ENCODE assay signal across 2 cellular contexts in the genomic region with DNA sequence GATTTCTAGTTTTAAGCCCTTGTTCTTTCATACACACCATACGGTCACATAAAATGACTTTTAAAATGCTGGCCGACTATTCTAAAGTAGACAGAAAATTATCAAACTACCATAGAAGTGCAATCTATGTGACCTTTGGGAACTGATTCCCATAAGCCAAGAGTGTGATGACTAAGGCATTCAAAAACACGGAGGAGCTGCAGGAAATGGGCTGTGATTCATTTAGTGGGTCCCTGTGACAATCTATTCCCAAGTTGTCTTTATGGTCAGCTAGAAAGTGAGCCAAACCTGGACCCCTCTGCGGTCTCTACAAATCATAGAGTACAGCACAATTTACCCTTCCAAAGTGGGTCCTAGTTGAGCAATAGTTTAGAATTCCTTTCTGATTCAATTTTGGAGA.
TF ChIP-seq lines count a peak whose summit lies in the region.

No MANE protein-coding gene starts in this region.

TF ChIP-seq in SK-N-SH, 30 proteins besides CTCF, POLR2A, EP300 and RAD21 (continued from another document):
- TF ChIP-seq, protein P1, sequence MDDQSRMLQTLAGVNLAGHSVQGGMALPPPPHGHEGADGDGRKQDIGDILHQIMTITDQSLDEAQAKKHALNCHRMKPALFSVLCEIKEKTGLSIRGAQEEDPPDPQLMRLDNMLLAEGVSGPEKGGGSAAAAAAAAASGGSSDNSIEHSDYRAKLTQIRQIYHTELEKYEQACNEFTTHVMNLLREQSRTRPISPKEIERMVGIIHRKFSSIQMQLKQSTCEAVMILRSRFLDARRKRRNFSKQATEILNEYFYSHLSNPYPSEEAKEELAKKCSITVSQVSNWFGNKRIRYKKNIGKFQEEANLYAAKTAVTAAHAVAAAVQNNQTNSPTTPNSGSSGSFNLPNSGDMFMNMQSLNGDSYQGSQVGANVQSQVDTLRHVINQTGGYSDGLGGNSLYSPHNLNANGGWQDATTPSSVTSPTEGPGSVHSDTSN (IDR thresholded peaks at IDR 0.05) = no peak
- peak; percentile 14; the same call in 1 of the 2 replicates for TF ChIP-seq JUND (IDR thresholded peaks at IDR 0.05)
- TF ChIP-seq, protein P2, sequence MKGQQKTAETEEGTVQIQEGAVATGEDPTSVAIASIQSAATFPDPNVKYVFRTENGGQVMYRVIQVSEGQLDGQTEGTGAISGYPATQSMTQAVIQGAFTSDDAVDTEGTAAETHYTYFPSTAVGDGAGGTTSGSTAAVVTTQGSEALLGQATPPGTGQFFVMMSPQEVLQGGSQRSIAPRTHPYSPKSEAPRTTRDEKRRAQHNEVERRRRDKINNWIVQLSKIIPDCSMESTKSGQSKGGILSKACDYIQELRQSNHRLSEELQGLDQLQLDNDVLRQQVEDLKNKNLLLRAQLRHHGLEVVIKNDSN (IDR thresholded peaks at IDR 0.05; ENCODE audit: borderline replicate concordance, low read depth) = no peak
- no peak for TF ChIP-seq FOXM1 (IDR thresholded peaks at IDR 0.05; ENCODE audit: low read depth)
- TF ChIP-seq, protein P3, sequence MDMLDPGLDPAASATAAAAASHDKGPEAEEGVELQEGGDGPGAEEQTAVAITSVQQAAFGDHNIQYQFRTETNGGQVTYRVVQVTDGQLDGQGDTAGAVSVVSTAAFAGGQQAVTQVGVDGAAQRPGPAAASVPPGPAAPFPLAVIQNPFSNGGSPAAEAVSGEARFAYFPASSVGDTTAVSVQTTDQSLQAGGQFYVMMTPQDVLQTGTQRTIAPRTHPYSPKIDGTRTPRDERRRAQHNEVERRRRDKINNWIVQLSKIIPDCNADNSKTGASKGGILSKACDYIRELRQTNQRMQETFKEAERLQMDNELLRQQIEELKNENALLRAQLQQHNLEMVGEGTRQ (IDR thresholded peaks at IDR 0.05; ENCODE audit: borderline replicate concordance, low read depth, low read length) = no peak
- no peak for TF ChIP-seq MEF2A (IDR thresholded peaks at IDR 0.05; ENCODE audit: borderline replicate concordance, low read depth)
- TF ChIP-seq FOSL2 (IDR thresholded peaks at IDR 0.05; ENCODE audit: borderline replicate concordance, low read depth) = peak; percentile 33; the same call in 1 of the 2 replicates
- no peak for TF ChIP-seq RCOR1 (IDR thresholded peaks at IDR 0.05; ENCODE audit: low read length)
- TF ChIP-seq, protein P4, sequence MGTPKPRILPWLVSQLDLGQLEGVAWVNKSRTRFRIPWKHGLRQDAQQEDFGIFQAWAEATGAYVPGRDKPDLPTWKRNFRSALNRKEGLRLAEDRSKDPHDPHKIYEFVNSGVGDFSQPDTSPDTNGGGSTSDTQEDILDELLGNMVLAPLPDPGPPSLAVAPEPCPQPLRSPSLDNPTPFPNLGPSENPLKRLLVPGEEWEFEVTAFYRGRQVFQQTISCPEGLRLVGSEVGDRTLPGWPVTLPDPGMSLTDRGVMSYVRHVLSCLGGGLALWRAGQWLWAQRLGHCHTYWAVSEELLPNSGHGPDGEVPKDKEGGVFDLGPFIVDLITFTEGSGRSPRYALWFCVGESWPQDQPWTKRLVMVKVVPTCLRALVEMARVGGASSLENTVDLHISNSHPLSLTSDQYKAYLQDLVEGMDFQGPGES (IDR thresholded peaks at IDR 0.05; ENCODE audit: low read depth, low read length) = no peak
TF ChIP-seq in SK-N-SH: peak in this region for 3.

TF ChIP-seq in SK-N-SH treated with all-trans-retinoic acid at 6 μM for 48 hours, 23 proteins besides CTCF, POLR2A, EP300 and RAD21 (continued from another document):
- TF ChIP-seq, protein P5, sequence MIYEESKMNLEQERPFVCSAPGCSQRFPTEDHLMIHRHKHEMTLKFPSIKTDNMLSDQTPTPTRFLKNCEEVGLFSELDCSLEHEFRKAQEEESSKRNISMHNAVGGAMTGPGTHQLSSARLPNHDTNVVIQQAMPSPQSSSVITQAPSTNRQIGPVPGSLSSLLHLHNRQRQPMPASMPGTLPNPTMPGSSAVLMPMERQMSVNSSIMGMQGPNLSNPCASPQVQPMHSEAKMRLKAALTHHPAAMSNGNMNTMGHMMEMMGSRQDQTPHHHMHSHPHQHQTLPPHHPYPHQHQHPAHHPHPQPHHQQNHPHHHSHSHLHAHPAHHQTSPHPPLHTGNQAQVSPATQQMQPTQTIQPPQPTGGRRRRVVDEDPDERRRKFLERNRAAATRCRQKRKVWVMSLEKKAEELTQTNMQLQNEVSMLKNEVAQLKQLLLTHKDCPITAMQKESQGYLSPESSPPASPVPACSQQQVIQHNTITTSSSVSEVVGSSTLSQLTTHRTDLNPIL (CRISPR knock-in tag; IDR thresholded peaks at IDR 0.05; ENCODE audit: low read depth) = no peak
- no peak for TF ChIP-seq RARB (CRISPR knock-in tag; IDR thresholded peaks at IDR 0.05)
- TF ChIP-seq ESRRG (CRISPR knock-in tag; IDR thresholded peaks at IDR 0.05) = no peak
- TF ChIP-seq ISL1 (CRISPR knock-in tag; IDR thresholded peaks at IDR 0.05) = no peak; the same call in 1 of the 2 replicates
- TF ChIP-seq ZC3H10 (CRISPR knock-in tag; IDR thresholded peaks at IDR 0.05) = no peak
- TF ChIP-seq ARNTL (CRISPR knock-in tag; IDR thresholded peaks at IDR 0.05; ENCODE audit: borderline replicate concordance, low read depth) = no peak
- TF ChIP-seq SNAI2 (CRISPR knock-in tag; IDR thresholded peaks at IDR 0.05) = no peak
- TF ChIP-seq ZNF8 (CRISPR knock-in tag; IDR thresholded peaks at IDR 0.05) = no peak
- TF ChIP-seq CSDC2 (CRISPR knock-in tag; IDR thresholded peaks at IDR 0.05) = no peak
- TF ChIP-seq GLIS3 (CRISPR knock-in tag; IDR thresholded peaks at IDR 0.05) = no peak
- TF ChIP-seq OSR1 (CRISPR knock-in tag; IDR thresholded peaks at IDR 0.05) = no peak
- no peak for TF ChIP-seq ZNF70 (CRISPR knock-in tag; IDR thresholded peaks at IDR 0.05)
- TF ChIP-seq PPARA (CRISPR knock-in tag; IDR thresholded peaks at IDR 0.05; ENCODE audit: borderline replicate concordance) = no peak
- TF ChIP-seq TCF4 (CRISPR knock-in tag; IDR thresholded peaks at IDR 0.05; ENCODE audit: borderline replicate concordance) = no peak
- TF ChIP-seq ZFP3 (CRISPR knock-in tag; IDR thresholded peaks at IDR 0.05) = no peak
- no peak for TF ChIP-seq BACH2 (CRISPR knock-in tag; IDR thresholded peaks at IDR 0.05; ENCODE audit: borderline replicate concordance)
- TF ChIP-seq, protein P6, sequence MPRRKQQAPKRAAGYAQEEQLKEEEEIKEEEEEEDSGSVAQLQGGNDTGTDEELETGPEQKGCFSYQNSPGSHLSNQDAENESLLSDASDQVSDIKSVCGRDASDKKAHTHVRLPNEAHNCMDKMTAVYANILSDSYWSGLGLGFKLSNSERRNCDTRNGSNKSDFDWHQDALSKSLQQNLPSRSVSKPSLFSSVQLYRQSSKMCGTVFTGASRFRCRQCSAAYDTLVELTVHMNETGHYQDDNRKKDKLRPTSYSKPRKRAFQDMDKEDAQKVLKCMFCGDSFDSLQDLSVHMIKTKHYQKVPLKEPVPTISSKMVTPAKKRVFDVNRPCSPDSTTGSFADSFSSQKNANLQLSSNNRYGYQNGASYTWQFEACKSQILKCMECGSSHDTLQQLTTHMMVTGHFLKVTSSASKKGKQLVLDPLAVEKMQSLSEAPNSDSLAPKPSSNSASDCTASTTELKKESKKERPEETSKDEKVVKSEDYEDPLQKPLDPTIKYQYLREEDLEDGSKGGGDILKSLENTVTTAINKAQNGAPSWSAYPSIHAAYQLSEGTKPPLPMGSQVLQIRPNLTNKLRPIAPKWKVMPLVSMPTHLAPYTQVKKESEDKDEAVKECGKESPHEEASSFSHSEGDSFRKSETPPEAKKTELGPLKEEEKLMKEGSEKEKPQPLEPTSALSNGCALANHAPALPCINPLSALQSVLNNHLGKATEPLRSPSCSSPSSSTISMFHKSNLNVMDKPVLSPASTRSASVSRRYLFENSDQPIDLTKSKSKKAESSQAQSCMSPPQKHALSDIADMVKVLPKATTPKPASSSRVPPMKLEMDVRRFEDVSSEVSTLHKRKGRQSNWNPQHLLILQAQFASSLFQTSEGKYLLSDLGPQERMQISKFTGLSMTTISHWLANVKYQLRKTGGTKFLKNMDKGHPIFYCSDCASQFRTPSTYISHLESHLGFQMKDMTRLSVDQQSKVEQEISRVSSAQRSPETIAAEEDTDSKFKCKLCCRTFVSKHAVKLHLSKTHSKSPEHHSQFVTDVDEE (CRISPR knock-in tag; IDR thresholded peaks at IDR 0.05) = no peak
TF ChIP-seq in SK-N-SH treated with all-trans-retinoic acid at 6 μM for 48 hours: peak in this region for 0.
